ENCODE assay signal across 25 cellular contexts in the genomic region with DNA sequence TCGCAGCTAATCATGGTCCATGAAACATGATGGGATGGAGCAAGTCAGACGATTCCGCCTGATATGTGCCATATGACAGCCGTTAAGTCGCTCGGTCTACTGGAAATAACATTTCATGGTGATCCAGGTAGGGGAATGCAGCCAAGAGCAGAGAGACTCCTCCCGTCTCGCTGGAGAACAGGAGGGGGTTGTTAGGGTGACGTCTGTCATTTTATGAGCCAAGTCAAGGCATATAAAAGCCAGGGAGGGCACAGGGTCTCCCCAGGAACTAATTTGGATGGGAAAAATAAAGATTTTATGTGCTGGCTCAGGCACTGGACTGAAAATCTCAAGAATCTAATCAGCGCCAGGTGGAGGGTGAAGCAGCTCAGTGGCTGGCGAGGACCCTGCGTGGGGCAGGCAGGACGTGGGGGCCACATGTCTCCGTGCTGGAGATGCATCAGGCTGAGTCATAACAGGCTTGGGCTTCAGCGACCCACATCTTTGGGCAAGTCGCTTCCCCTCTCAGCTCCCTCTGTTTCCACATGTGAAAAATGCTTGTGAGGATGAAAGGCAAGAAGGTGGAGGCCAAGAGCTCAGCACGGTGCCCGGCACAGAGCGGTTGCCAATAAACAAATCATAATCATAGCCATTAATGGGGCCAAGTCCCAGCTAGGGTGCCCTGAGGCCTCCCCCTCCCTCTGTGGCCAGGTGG.
A peak's percentile ranks its signal among the peaks of the same experiment; 100 is the strongest.
DNase-seq lines count a peak whose midpoint lies in the region; ATAC-seq and TF ChIP-seq lines count a peak whose summit lies in the region.
"Had no signal": no experiment of that assay in that cellular context is flagged by ENCODE, and none has a peak within 500 bp of the region (broad histone marks: within the 10 kb centered on the region; RNA-seq: fewer than 3 reads in every experiment).

No MANE protein-coding gene starts in this region.

- TF ChIP-seq POLR2A in suprapubic skin (IDR thresholded peaks at IDR 0.05) = no peak

- H3K9ac ChIP-seq in SK-N-SH (no peak overlapping the region), smooth muscle cell (ENCODE audit: low read depth) (no peak overlapping the region)

- WGBS in SK-N-SH (ENCODE audit: low lambda C conversion rate) = 61% methylated on average over 19 of the region's 19 CpGs
- 40% methylated on average over 19 of the region's 19 CpGs for WGBS in suprapubic skin
- WGBS in smooth muscle cell (ENCODE audit: low lambda C conversion rate) = 75% methylated on average over 19 of the region's 19 CpGs

- TF ChIP-seq CTCF in SK-N-SH (IDR thresholded peaks at IDR 0.05) = no peak
- no peak for TF ChIP-seq CTCF in suprapubic skin (IDR thresholded peaks at IDR 0.05)
- no peak for TF ChIP-seq CTCF in smooth muscle cell (IDR thresholded peaks at IDR 0.05; ENCODE audit: borderline replicate concordance, insufficient read depth, poor library complexity, severe bottlenecking)

- H3K36me3 ChIP-seq in SK-N-SH (replicated peaks in 1 of 2; ENCODE audit: control insufficient read depth in 1 of 2, insufficient read depth in 2 of 2, low read length in 1 of 2) = no peaks in the 10 kb centered on the region
- H3K36me3 ChIP-seq in suprapubic skin = no peaks in the 10 kb centered on the region
- no peaks in the 10 kb centered on the region for H3K36me3 ChIP-seq in smooth muscle cell (ENCODE audit: low read depth)
- H3K36me3 ChIP-seq: cardiac muscle cell, right lobe of liver, SJCRH30, upper lobe of left lung had no signal

- peak overlapping the region; percentile 10 to 71; a peak in 3 of 4 replicates for H3K27ac ChIP-seq in SK-N-SH (ENCODE audit: low read depth in 2 of 2, low read length in 1 of 2)
- H3K27ac ChIP-seq in suprapubic skin = peak overlapping the region; percentile 63
- H3K27ac ChIP-seq in smooth muscle cell (ENCODE audit: low read depth) = no peak overlapping the region
- H3K27ac ChIP-seq: cardiac muscle cell, HL-60, right lobe of liver, SJCRH30, upper lobe of left lung had no signal

- ATAC-seq in SK-N-SH treated with all-trans-retinoic acid at 6 μM for 48 hours (no peak; the same call in 2 of the 3 replicates), HG02798 (IDR thresholded peaks at IDR 0.05; ENCODE audit: poor library complexity, unreplicated experiment) (no peak), GM21515 (IDR thresholded peaks at IDR 0.05; ENCODE audit: unreplicated experiment) (no peak)
- ATAC-seq: activated CD8-positive, alpha-beta T cell treated with anti-CD3 and anti-CD28 coated beads, Interleukin-2, amount 10 ng/mL, durations not matched to agents 7 days and 5 days; left lobe of liver; right lobe of liver; stimulated activated naive CD8-positive, alpha-beta T cell treated with anti-CD3 and anti-CD28 coated beads, Interleukin-15, amount 100 ng/mL, for 72 hours had no signal

- TF ChIP-seq RAD21 in SK-N-SH (IDR thresholded peaks at IDR 0.05; ENCODE audit: low read length) = no peak

- peak in 1 of 2 experiments; percentile 17; a peak in 1 of 4 replicates for TF ChIP-seq EP300 in SK-N-SH (IDR thresholded peaks at IDR 0.05; ENCODE audit: borderline replicate concordance in 1 of 2, low read depth in 1 of 2, low read length in 1 of 2)
- no peak for TF ChIP-seq EP300 in suprapubic skin (IDR thresholded peaks at IDR 0.05)

- no peaks in the 10 kb centered on the region for H3K27me3 ChIP-seq in SK-N-SH (ENCODE audit: insufficient read depth)
- H3K27me3 ChIP-seq in suprapubic skin = no peaks in the 10 kb centered on the region
- no peaks in the 10 kb centered on the region for H3K27me3 ChIP-seq in smooth muscle cell (ENCODE audit: low read depth)
- H3K27me3 ChIP-seq: right lobe of liver, SJCRH30, upper lobe of left lung had no signal

- H3F3A ChIP-seq in SK-N-SH (replicated peaks; ENCODE audit: insufficient read depth) (peaks cover 17% of the 10 kb centered on the region), smooth muscle cell (ENCODE audit: low read depth) (peaks cover 3% of the 10 kb centered on the region)

- POLR2A ChIA-PET in SK-N-SH (lab: Yijun Ruan, JAX) = no interaction called here

- DNase-seq in SK-N-SH (no peak), NCI-H69 (lab: John Stamatoyannopoulos, UW) (peak; percentile 95), cerebellum (ENCODE audit: low spot score) (peak; percentile 78), suprapubic skin (ENCODE audit: low spot score in 2 of 2) (no peak), smooth muscle cell (lab: John Stamatoyannopoulos, UW; ENCODE audit: unreplicated experiment) (no peak)
- DNase-seq: ACHN; activated CD4-positive, CD25-positive, alpha-beta regulatory T cell; activated CD8-positive, alpha-beta T cell treated with anti-CD3 and anti-CD28 coated beads, Interleukin-2, amount 10 ng/mL, durations not matched to agents 7 days and 5 days; activated naive CD8-positive, alpha-beta T cell treated with anti-CD3 and anti-CD28 coated beads for 36 hours; CD4-positive, alpha-beta T cell; DMS79; erythroblast; NCI-H1048; NCI-H2227 treated with DMSO at 0.1 percent for 48 hours; nucleus accumbens; right lobe of liver; SJCRH30; stimulated activated naive CD8-positive, alpha-beta T cell treated with anti-CD3 and anti-CD28 coated beads, Interleukin-15, amount 100 ng/mL, for 72 hours; upper lobe of left lung had no signal

- H3K79me2 ChIP-seq in SK-N-SH (ENCODE audit: insufficient read depth) (no peaks in the 10 kb centered on the region), smooth muscle cell (ENCODE audit: low read depth) (no peaks in the 10 kb centered on the region)

- no peaks in the 10 kb centered on the region for H3K9me2 ChIP-seq in SK-N-SH

- H3K4me1 ChIP-seq in SK-N-SH (ENCODE audit: control insufficient read depth in 1 of 2, insufficient read depth in 2 of 2, low read depth in 1 of 2, low read length in 1 of 2) (peaks cover 4 to 64% of the 10 kb centered on the region in 2 experiments; a peak in 3 of 4 replicates), suprapubic skin (peaks cover 61% of the 10 kb centered on the region), smooth muscle cell (ENCODE audit: low read depth) (no peaks in the 10 kb centered on the region)
- H3K4me1 ChIP-seq: right lobe of liver had no signal

- H2AFZ ChIP-seq in SK-N-SH (ENCODE audit: low read depth) (no peak overlapping the region), smooth muscle cell (ENCODE audit: low read depth) (no peak overlapping the region)

- CTCF ChIA-PET in SK-N-SH (lab: Yijun Ruan, JAX) = interaction anchor here (1.0 to 2.7 kb wide), 5 partner anchors 9 to 340 kb away, joined by 3 to 10 read pairs (median 6); no protein-coding TSS in a partner anchor

- H3K9me3 ChIP-seq in SK-N-SH = no peaks in the 10 kb centered on the region
- no peaks in the 10 kb centered on the region for H3K9me3 ChIP-seq in suprapubic skin
- no peaks in the 10 kb centered on the region for H3K9me3 ChIP-seq in smooth muscle cell (replicated peaks; ENCODE audit: low read depth)
- H3K9me3 ChIP-seq: right lobe of liver, SJCRH30, upper lobe of left lung had no signal

- no peak overlapping the region for H3K4me2 ChIP-seq in SK-N-SH
- H3K4me2 ChIP-seq in smooth muscle cell = no peak overlapping the region

- no peak overlapping the region for H3K4me3 ChIP-seq in SK-N-SH (ENCODE audit: low read depth in 2 of 2, low read length in 1 of 2)
- no peak overlapping the region for H3K4me3 ChIP-seq in suprapubic skin
- no peak overlapping the region for H3K4me3 ChIP-seq in smooth muscle cell
- H3K4me3 ChIP-seq: cardiac muscle cell, right lobe of liver, SJCRH30, upper lobe of left lung had no signal

- H4K20me1 ChIP-seq in SK-N-SH (ENCODE audit: insufficient read depth) (no peaks in the 10 kb centered on the region), smooth muscle cell (ENCODE audit: low read depth) (no peaks in the 10 kb centered on the region)

TF ChIP-seq in SK-N-SH, 30 proteins besides CTCF, POLR2A, EP300 and RAD21:
- TF ChIP-seq NFIC (IDR thresholded peaks at IDR 0.05; ENCODE audit: borderline replicate concordance) (peak; percentile 18; the same call in 1 of the 2 replicates), TCF12 (IDR thresholded peaks at IDR 0.05) (peak; percentile 48), JUND (IDR thresholded peaks at IDR 0.05) (no peak)
TF ChIP-seq in SK-N-SH: peak in this region for 2.

TF ChIP-seq in SK-N-SH treated with all-trans-retinoic acid at 6 μM for 48 hours, 23 proteins besides CTCF, POLR2A, EP300 and RAD21 (continues in another document):
- TF ChIP-seq PPARA (CRISPR knock-in tag; IDR thresholded peaks at IDR 0.05; ENCODE audit: borderline replicate concordance) = no peak
- TF ChIP-seq ZC3H10 (CRISPR knock-in tag; IDR thresholded peaks at IDR 0.05) = no peak
- TF ChIP-seq, protein P1, sequence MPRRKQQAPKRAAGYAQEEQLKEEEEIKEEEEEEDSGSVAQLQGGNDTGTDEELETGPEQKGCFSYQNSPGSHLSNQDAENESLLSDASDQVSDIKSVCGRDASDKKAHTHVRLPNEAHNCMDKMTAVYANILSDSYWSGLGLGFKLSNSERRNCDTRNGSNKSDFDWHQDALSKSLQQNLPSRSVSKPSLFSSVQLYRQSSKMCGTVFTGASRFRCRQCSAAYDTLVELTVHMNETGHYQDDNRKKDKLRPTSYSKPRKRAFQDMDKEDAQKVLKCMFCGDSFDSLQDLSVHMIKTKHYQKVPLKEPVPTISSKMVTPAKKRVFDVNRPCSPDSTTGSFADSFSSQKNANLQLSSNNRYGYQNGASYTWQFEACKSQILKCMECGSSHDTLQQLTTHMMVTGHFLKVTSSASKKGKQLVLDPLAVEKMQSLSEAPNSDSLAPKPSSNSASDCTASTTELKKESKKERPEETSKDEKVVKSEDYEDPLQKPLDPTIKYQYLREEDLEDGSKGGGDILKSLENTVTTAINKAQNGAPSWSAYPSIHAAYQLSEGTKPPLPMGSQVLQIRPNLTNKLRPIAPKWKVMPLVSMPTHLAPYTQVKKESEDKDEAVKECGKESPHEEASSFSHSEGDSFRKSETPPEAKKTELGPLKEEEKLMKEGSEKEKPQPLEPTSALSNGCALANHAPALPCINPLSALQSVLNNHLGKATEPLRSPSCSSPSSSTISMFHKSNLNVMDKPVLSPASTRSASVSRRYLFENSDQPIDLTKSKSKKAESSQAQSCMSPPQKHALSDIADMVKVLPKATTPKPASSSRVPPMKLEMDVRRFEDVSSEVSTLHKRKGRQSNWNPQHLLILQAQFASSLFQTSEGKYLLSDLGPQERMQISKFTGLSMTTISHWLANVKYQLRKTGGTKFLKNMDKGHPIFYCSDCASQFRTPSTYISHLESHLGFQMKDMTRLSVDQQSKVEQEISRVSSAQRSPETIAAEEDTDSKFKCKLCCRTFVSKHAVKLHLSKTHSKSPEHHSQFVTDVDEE (CRISPR knock-in tag; IDR thresholded peaks at IDR 0.05) = no peak
- no peak for TF ChIP-seq CSDC2 (CRISPR knock-in tag; IDR thresholded peaks at IDR 0.05)
- TF ChIP-seq SNAI2 (CRISPR knock-in tag; IDR thresholded peaks at IDR 0.05) = no peak
- no peak for TF ChIP-seq TCF4 (CRISPR knock-in tag; IDR thresholded peaks at IDR 0.05; ENCODE audit: borderline replicate concordance)
- no peak for TF ChIP-seq ISL1 (CRISPR knock-in tag; IDR thresholded peaks at IDR 0.05)

Comparison
In these comparisons a context has a peak if more than half of its experiments do, and no peak if none do; other contexts are left out.
1. DNase-seq: peak in NCI-H69 (single experiment) and cerebellum (single experiment); none in SK-N-SH (single experiment), suprapubic skin (0 of 2) and smooth muscle cell (single experiment).